In the genomic region with DNA sequence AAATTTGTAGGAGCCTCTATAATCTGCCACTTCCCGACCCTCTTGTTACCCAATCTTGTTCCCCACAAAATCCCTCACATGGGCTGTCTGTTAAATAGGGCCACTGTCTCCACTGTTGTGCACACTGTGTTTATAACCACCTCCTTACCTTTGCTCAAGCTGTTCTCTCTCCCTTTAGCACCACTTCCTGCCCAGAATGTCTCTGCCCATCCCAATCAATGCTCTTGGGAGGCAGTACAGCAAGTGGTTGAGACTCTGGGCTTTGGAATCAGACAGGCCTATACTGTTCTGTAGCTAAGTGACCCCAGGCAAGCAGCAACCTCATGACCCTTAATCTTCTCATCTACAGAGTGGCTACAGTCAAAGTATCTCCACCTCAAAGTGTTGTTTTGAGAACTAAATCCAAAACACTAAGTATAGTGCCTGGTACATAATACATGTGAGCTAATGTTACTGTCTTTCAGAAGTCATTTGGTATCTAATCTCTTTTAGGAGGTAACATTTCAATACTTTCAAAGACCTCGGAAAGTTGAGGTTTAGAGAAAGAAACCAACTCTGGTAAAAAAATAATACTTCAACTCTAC, we compare ENCODE assay signal across 19 cellular contexts. TPM values are rescaled to one million over a fixed set of nuclear protein-coding genes. Genes with fewer than 3 reads are reported as not detected.
DNase-seq lines count a peak whose midpoint lies in the region; ATAC-seq, FAIRE-seq and TF ChIP-seq lines count a peak whose summit lies in the region.
"Had no signal": no experiment of that assay in that cellular context is flagged by ENCODE, and none has a peak within 500 bp of the region (broad histone marks: within the 10 kb centered on the region; RNA-seq: fewer than 3 reads in every experiment).

No MANE protein-coding gene starts in this region.

- no peak overlapping the region for H2AFZ ChIP-seq in GM12878 (ENCODE audit: control insufficient read depth, low read depth, low read length)

- H3K27me3 ChIP-seq in GM12878 (replicated peaks in 1 of 2; ENCODE audit: control insufficient read depth in 2 of 2, insufficient read depth in 2 of 2, low read length in 1 of 2), result no peaks in the 10 kb centered on the region
- H3K27me3 ChIP-seq: cardiac muscle cell, left lung, tibial artery had no signal

- TSS peak; percentile 42 for BruUV-seq in GM12878 (replicated peaks; lab: Mats Ljungman, UMichigan)

- peak overlapping the region; percentile 38 for H3K4me3 Mint-ChIP-seq in activated CD8-positive, alpha-beta memory T cell treated with anti-CD3 and anti-CD28 coated beads, Interleukin-2, amount 10 ng/mL, durations not matched to agents 7 days and 5 days
- peak overlapping the region; percentile 57 for H3K4me3 Mint-ChIP-seq in T-helper 1 cell treated with Interleukin-12 subunit alpha and Interleukin-12 subunit beta and Interleukin-4 antibody, amounts not matched to agents 30 μg/mL and 1 μg/mL, for 36 hours

- SMC1A ChIA-PET in GM12878 (lab: Charles Lee; ENCODE audit: uncharacterized antibody, unreplicated experiment), result interaction anchor here (2.6 to 4.9 kb wide), 6 partner anchors 9 to 137 kb away, joined by 12 to 50 read pairs (median 18); no protein-coding TSS in a partner anchor

- no peaks in the 10 kb centered on the region for H4K20me1 ChIP-seq in GM12878 (ENCODE audit: control insufficient read depth, insufficient read depth)

- peak; percentile 54 for DNase-seq in activated CD8-positive, alpha-beta memory T cell treated with anti-CD3 and anti-CD28 coated beads, Interleukin-2, amount 10 ng/mL, durations not matched to agents 7 days and 5 days
- DNase-seq in activated CD8-positive, alpha-beta memory T cell treated with anti-CD3 and anti-CD28 coated beads, Interleukin-2, amount 50 U/mL, for 48 hours, result no peak
- DNase-seq in GM12878 (ENCODE audit: low read depth, low spot score) (no peak), DMS114 treated with DMSO at 0.1 percent for 48 hours (lab: John Stamatoyannopoulos, UW; ENCODE audit: unreplicated experiment) (no peak), UCSD-AML1 (lab: John Stamatoyannopoulos, UW; ENCODE audit: unreplicated experiment) (no peak)
- DNase-seq in stimulated activated naive CD8-positive, alpha-beta T cell treated with anti-CD3 and anti-CD28 coated beads, Interleukin-15, Interleukin-2, amounts not matched to agents 100 U/mL and 50 U/mL, for 24 hours, result no peak
- DNase-seq: activated CD4-positive, CD25-positive, alpha-beta regulatory T cell; amniotic stem cell; DMS79; left lung; NCI-H1930; NCI-H446; retina; tibial artery had no signal

- POLR2A ChIA-PET in GM12878 (lab: Charles Lee), result interaction anchor here (0.8 to 1.5 kb wide), 4 partner anchors 8 to 58 kb away, joined by 3 to 5 read pairs (median 4); no protein-coding TSS in a partner anchor

- no peak overlapping the region for H3K4me2 ChIP-seq in GM12878 (ENCODE audit: control insufficient read depth, insufficient read depth)
- H3K4me2 ChIP-seq: A549 had no signal

- no peak for TF ChIP-seq EP300 in GM12878 (IDR thresholded peaks at IDR 0.05; ENCODE audit: borderline replicate concordance in 1 of 2, control insufficient read depth in 1 of 2, low read depth in 2 of 2, low read length in 2 of 2)

- in situ Hi-C loops in GM12878 (cut with MboI), result no loop called here

- H3K27ac ChIP-seq in GM12878 (ENCODE audit: control insufficient read depth, insufficient read depth), result peak overlapping the region; percentile 10; the same call in 1 of the 2 replicates
- H3K27ac ChIP-seq: A549, C4-2B, cardiac muscle cell, left lung, tibial artery had no signal

- H3K36me3 ChIP-seq in GM12878 (ENCODE audit: control insufficient read depth in 2 of 2, insufficient read depth in 2 of 2, low read length in 1 of 2), result peaks cover 15 to 47% of the 10 kb centered on the region in 2 experiments
- H3K36me3 ChIP-seq: cardiac muscle cell had no signal

- no peak for FAIRE-seq in GM12878 (lab: Jason Lieb, UNC)
- FAIRE-seq: A549 had no signal

- peaks cover 17% of the 10 kb centered on the region for H3K4me1 ChIP-seq in GM12878 (ENCODE audit: control insufficient read depth, insufficient read depth, low read length)
- H3K4me1 ChIP-seq: A549 had no signal

- no peaks in the 10 kb centered on the region for H3K9me3 ChIP-seq in GM12878 (replicated peaks; ENCODE audit: control insufficient read depth, insufficient read depth, low read length)
- H3K9me3 ChIP-seq: A549, left lung, tibial artery had no signal

- no peak for TF ChIP-seq POLR2A in GM12878 (IDR thresholded peaks at IDR 0.05; ENCODE audit: low read depth, low read length)

- H3K27me3 Mint-ChIP-seq in activated CD8-positive, alpha-beta memory T cell treated with anti-CD3 and anti-CD28 coated beads, Interleukin-2, amount 10 ng/mL, durations not matched to agents 7 days and 5 days, result no peaks in the 10 kb centered on the region
- H3K27me3 Mint-ChIP-seq in T-helper 1 cell treated with Interleukin-12 subunit alpha and Interleukin-12 subunit beta and Interleukin-4 antibody, amounts not matched to agents 30 μg/mL and 1 μg/mL, for 36 hours (ENCODE audit: low read depth), result no peaks in the 10 kb centered on the region

- no peak overlapping the region for H3K9ac ChIP-seq in GM12878 (ENCODE audit: control insufficient read depth, insufficient read depth, low read length)

- no peak for TF ChIP-seq RAD21 in GM12878 (IDR thresholded peaks at IDR 0.05; ENCODE audit: insufficient read depth, low read depth, low read length)

- peaks cover 73% of the 10 kb centered on the region for H3K4me1 Mint-ChIP-seq in activated CD8-positive, alpha-beta memory T cell treated with anti-CD3 and anti-CD28 coated beads, Interleukin-2, amount 10 ng/mL, durations not matched to agents 7 days and 5 days
- H3K4me1 Mint-ChIP-seq in T-helper 1 cell treated with Interleukin-12 subunit alpha and Interleukin-12 subunit beta and Interleukin-4 antibody, amounts not matched to agents 30 μg/mL and 1 μg/mL, for 36 hours (ENCODE audit: low read depth), result peaks cover 70% of the 10 kb centered on the region

- RAD21 ChIA-PET in GM12878 (lab: Charles Lee; ENCODE audit: unreplicated experiment), result interaction anchor here (0.8 to 4.3 kb wide), 4 partner anchors 8 to 137 kb away, joined by 3 to 20 read pairs (median 12); no protein-coding TSS in a partner anchor

- 97% methylated on average over 2 of the region's 2 CpGs for WGBS in GM12878 (ENCODE audit: insufficient coverage, insufficient replicate concordance, low lambda C conversion rate, missing lambda C conversion rate)

- H3K79me2 ChIP-seq in GM12878 (ENCODE audit: control insufficient read depth, insufficient read depth, low read length), result no peaks in the 10 kb centered on the region

- H3K36me3 Mint-ChIP-seq in activated CD8-positive, alpha-beta memory T cell treated with anti-CD3 and anti-CD28 coated beads, Interleukin-2, amount 10 ng/mL, durations not matched to agents 7 days and 5 days, result peaks cover 6% of the 10 kb centered on the region
- H3K36me3 Mint-ChIP-seq in T-helper 1 cell treated with Interleukin-12 subunit alpha and Interleukin-12 subunit beta and Interleukin-4 antibody, amounts not matched to agents 30 μg/mL and 1 μg/mL, for 36 hours (ENCODE audit: low read depth), result peaks cover 14% of the 10 kb centered on the region

- H3K4me3 ChIP-seq in GM12878, result no peak overlapping the region
- H3K4me3 ChIP-seq: A549, cardiac muscle cell, left lung, tibial artery had no signal

- CTCF ChIA-PET in activated CD8-positive, alpha-beta memory T cell treated with anti-CD3 and anti-CD28 coated beads, Interleukin-2, amount 10 ng/mL, durations not matched to agents 7 days and 5 days (lab: Charles Lee), result interaction anchor here (0.9 to 7.3 kb wide), 4 partner anchors 10 to 137 kb away, joined by 3 to 156 read pairs (median 9); no protein-coding TSS in a partner anchor
- CTCF ChIA-PET in GM12878 (lab: Yijun Ruan, JAX), result interaction anchor here (1.8 to 5.5 kb wide), 4 partner anchors 9 to 153 kb away, joined by 5 to 71 read pairs (median 15); no protein-coding TSS in a partner anchor

- H3K9me3 Mint-ChIP-seq in activated CD8-positive, alpha-beta memory T cell treated with anti-CD3 and anti-CD28 coated beads, Interleukin-2, amount 10 ng/mL, durations not matched to agents 7 days and 5 days (ENCODE audit: low read depth), result no peaks in the 10 kb centered on the region
- no peaks in the 10 kb centered on the region for H3K9me3 Mint-ChIP-seq in T-helper 1 cell treated with Interleukin-12 subunit alpha and Interleukin-12 subunit beta and Interleukin-4 antibody, amounts not matched to agents 30 μg/mL and 1 μg/mL, for 36 hours

- H3K27ac Mint-ChIP-seq in activated CD8-positive, alpha-beta memory T cell treated with anti-CD3 and anti-CD28 coated beads, Interleukin-2, amount 10 ng/mL, durations not matched to agents 7 days and 5 days, result peak overlapping the region; percentile 94
- H3K27ac Mint-ChIP-seq in T-helper 1 cell treated with Interleukin-12 subunit alpha and Interleukin-12 subunit beta and Interleukin-4 antibody, amounts not matched to agents 30 μg/mL and 1 μg/mL, for 36 hours, result peak overlapping the region; percentile 96

- intact Hi-C loops in GM12878 (cut with micrococcal nuclease; ENCODE audit: unreplicated experiment), result no loop called here

- ATAC-seq in activated CD8-positive, alpha-beta memory T cell treated with anti-CD3 and anti-CD28 coated beads, Interleukin-2, amount 10 ng/mL, durations not matched to agents 7 days and 5 days, result peak; percentile 44
- ATAC-seq in GM12878, result no peak
- peak; percentile 9 for ATAC-seq in stimulated activated naive CD8-positive, alpha-beta T cell treated with anti-CD3 and anti-CD28 coated beads, Interleukin-15, Interleukin-2, amounts not matched to agents 100 U/mL and 50 U/mL, for 24 hours
- ATAC-seq in HG02798 (IDR thresholded peaks at IDR 0.05; ENCODE audit: poor library complexity, unreplicated experiment), result no peak
- ATAC-seq: A549, left lung had no signal

- TF ChIP-seq CTCF in GM12878 (IDR thresholded peaks at IDR 0.05 in 2 of 3, conservative IDR thresholded peaks at IDR 0.05 in 1 of 3; ENCODE audit: control insufficient read depth in 2 of 3, extremely low read depth in 1 of 3, insufficient read depth in 1 of 3, low read depth in 3 of 3, low read length in 3 of 3), result no peak

RNA-seq across cellular contexts. Expression of gene TXK, which starts 3.8 kb away (rescaled TPM):
- 10 to 100 TPM; 21.2 to 24.0 TPM for total RNA-seq in activated CD8-positive, alpha-beta memory T cell treated with anti-CD3 and anti-CD28 coated beads, Interleukin-2, amount 10 ng/mL, durations not matched to agents 7 days and 5 days
- total RNA-seq in GM12878 (2013; cell fraction: nucleolus; rRNA removed), result 21.3 and 29.1 TPM in 2 replicates
- total RNA-seq in GM12878 (2014; rRNA removed) (2.1 and 2.7 TPM in 2 replicates), GM12878 (2014; rRNA removed; fragmentation: Illumina TruSeq; extraction: Trizol) (1.8 and 2.1 TPM in 2 replicates), GM12878 (2021) (1.3 and 1.4 TPM in 2 replicates)
- polyA plus RNA-seq in GM12878 (2011; ENCODE audit: low read depth), result 1.7 TPM
- polyA plus RNA-seq in GM12878 (2011; rRNA removed) (1.5 and 2.4 TPM in 2 replicates), GM12878 (2014; fragmentation: Illumina TruSeq; extraction: Trizol) (2.9 and 3.1 TPM in 2 replicates), GM12878 (2014; fragmentation: Nextera tagmentation; extraction: Ambion mirVana) (under 1 TPM; 0.44 to 0.95 TPM), GM12878 (2014; rRNA removed) (1.6 and 2.4 TPM in 2 replicates), GM12878 (2016; fragmentation: Nextera tagmentation; extraction: Ambion mirVana) (1 to 10 TPM in 1 of 2 experiments, under 1 TPM in 1; 0.91 to 1.1 TPM)
- 0.33 and 0.48 TPM in 2 replicates for polyA plus RNA-seq in GM12878 (2011; cell fraction: cytosol; rRNA removed)
- 4.4 and 5.4 TPM in 2 replicates for polyA plus RNA-seq in GM12878 (2011; cell fraction: nucleus; rRNA removed)
- 1.4 and 1.9 TPM in 2 replicates for polyA plus RNA-seq in GM12878 (2012)
- polyA minus RNA-seq in GM12878 (2011; rRNA and poly(A)+ RNA removed), result 0.66 and 1.4 TPM in 2 replicates
- not detected in 2 replicates for polyA minus RNA-seq in GM12878 (2011; cell fraction: cytosol; rRNA and poly(A)+ RNA removed)
- polyA minus RNA-seq in GM12878 (2011; cell fraction: nucleus; rRNA and poly(A)+ RNA removed), result 2.4 and 3.5 TPM in 2 replicates

Comparison
In these comparisons a context has a peak if more than half of its experiments do, and no peak if none do; other contexts are left out.
1. ATAC-seq: peak in activated CD8-positive, alpha-beta memory T cell treated with anti-CD3 and anti-CD28 coated beads, Interleukin-2, amount 10 ng/mL, durations not matched to agents 7 days and 5 days (single experiment) and stimulated activated naive CD8-positive, alpha-beta T cell treated with anti-CD3 and anti-CD28 coated beads, Interleukin-15, Interleukin-2, amounts not matched to agents 100 U/mL and 50 U/mL, for 24 hours (single experiment); none in GM12878 (single experiment) and HG02798 (single experiment).